1 cellular context compared by ENCODE assay signal in the genomic region with DNA sequence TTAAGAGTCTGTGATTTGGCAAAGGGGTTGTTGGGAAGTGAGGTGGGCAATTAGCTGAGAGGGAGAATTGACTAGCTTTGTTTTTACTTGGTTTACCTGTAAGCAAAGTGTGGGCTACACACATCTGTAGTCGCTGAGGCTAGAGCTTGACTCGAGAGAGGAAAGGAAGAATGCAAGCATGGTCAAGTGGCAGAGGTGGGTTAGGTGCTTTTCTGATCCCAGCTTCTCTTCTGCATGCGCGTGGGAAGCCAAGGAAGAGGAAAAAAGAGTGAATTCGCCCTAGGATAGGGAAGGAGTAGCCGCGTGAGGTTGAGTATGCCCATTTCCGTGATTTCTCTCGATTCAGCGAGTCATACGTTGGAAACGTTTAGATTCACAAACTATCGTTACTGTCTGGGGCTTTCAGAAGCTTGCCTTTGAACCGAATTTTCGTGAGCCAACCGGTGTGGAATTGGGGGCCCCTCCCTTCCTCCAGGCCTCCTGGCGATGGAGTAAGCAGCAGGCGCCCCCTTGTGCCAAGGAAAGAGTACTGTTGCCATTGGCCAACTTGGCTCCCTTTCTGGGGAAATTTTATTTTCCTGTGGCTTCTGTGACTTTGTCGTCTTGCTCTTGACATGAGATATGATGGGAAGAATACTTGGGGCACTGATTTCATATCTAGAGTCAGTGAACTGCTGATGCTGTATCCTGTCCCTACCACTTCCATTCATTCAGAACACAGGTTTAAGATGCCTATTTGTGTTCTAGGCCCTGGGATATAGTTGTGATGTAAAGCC.
TF ChIP-seq lines count a peak whose summit lies in the region.

No MANE protein-coding gene starts in this region.

TF ChIP-seq in WTC11, 78 proteins besides CTCF, POLR2A, EP300 and RAD21 (continued from another document):
- TF ChIP-seq, protein P1, sequence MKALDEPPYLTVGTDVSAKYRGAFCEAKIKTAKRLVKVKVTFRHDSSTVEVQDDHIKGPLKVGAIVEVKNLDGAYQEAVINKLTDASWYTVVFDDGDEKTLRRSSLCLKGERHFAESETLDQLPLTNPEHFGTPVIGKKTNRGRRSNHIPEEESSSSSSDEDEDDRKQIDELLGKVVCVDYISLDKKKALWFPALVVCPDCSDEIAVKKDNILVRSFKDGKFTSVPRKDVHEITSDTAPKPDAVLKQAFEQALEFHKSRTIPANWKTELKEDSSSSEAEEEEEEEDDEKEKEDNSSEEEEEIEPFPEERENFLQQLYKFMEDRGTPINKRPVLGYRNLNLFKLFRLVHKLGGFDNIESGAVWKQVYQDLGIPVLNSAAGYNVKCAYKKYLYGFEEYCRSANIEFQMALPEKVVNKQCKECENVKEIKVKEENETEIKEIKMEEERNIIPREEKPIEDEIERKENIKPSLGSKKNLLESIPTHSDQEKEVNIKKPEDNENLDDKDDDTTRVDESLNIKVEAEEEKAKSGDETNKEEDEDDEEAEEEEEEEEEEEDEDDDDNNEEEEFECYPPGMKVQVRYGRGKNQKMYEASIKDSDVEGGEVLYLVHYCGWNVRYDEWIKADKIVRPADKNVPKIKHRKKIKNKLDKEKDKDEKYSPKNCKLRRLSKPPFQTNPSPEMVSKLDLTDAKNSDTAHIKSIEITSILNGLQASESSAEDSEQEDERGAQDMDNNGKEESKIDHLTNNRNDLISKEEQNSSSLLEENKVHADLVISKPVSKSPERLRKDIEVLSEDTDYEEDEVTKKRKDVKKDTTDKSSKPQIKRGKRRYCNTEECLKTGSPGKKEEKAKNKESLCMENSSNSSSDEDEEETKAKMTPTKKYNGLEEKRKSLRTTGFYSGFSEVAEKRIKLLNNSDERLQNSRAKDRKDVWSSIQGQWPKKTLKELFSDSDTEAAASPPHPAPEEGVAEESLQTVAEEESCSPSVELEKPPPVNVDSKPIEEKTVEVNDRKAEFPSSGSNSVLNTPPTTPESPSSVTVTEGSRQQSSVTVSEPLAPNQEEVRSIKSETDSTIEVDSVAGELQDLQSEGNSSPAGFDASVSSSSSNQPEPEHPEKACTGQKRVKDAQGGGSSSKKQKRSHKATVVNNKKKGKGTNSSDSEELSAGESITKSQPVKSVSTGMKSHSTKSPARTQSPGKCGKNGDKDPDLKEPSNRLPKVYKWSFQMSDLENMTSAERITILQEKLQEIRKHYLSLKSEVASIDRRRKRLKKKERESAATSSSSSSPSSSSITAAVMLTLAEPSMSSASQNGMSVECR (CRISPR knock-in tag; IDR thresholded peaks at IDR 0.05; ENCODE audit: borderline replicate concordance), result no peak
- TF ChIP-seq, protein P2, sequence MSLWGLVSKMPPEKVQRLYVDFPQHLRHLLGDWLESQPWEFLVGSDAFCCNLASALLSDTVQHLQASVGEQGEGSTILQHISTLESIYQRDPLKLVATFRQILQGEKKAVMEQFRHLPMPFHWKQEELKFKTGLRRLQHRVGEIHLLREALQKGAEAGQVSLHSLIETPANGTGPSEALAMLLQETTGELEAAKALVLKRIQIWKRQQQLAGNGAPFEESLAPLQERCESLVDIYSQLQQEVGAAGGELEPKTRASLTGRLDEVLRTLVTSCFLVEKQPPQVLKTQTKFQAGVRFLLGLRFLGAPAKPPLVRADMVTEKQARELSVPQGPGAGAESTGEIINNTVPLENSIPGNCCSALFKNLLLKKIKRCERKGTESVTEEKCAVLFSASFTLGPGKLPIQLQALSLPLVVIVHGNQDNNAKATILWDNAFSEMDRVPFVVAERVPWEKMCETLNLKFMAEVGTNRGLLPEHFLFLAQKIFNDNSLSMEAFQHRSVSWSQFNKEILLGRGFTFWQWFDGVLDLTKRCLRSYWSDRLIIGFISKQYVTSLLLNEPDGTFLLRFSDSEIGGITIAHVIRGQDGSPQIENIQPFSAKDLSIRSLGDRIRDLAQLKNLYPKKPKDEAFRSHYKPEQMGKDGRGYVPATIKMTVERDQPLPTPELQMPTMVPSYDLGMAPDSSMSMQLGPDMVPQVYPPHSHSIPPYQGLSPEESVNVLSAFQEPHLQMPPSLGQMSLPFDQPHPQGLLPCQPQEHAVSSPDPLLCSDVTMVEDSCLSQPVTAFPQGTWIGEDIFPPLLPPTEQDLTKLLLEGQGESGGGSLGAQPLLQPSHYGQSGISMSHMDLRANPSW (CRISPR knock-in tag; conservative IDR thresholded peaks at IDR 0.05; ENCODE audit: low read depth), result no peak
